8 cellular contexts compared by ENCODE assay signal in genomic region chr19:2820112-2820702, GRCh38. TPM values are rescaled to one million over a fixed set of nuclear protein-coding genes. Genes with fewer than 3 reads are reported as not detected.
DNase-seq lines count a peak whose midpoint lies in the region; ATAC-seq and TF ChIP-seq lines count a peak whose summit lies in the region.

No MANE protein-coding gene starts in this region.

- H3K36me3 ChIP-seq in OCI-LY3 (replicated peaks; ENCODE audit: low read depth, low read length) (peaks cover 19% of the 10 kb centered on the region), duodenal mucosa (ENCODE audit: control insufficient read depth in 1 of 2, insufficient read depth in 2 of 2, low read length in 2 of 2) (peaks cover 0 to 6% of the 10 kb centered on the region in 2 donors), muscle layer of colon (ENCODE audit: insufficient read depth, low read length) (no peaks in the 10 kb centered on the region)

- H3K9ac ChIP-seq in OCI-LY3 (ENCODE audit: low read length), result peak overlapping the region; percentile 70
- peak overlapping the region; percentile 62 to 79 for H3K9ac ChIP-seq in duodenal mucosa (ENCODE audit: low read depth in 1 of 2, low read length in 2 of 2)
- H3K9ac ChIP-seq in muscle layer of colon (ENCODE audit: low read length), result peak overlapping the region; percentile 33

- no peak overlapping the region for H3K27ac ChIP-seq in CD4-positive, alpha-beta T cell (ENCODE audit: low read depth, low read length)
- H3K27ac ChIP-seq in OCI-LY3 (ENCODE audit: low read length), result no peak overlapping the region
- H3K27ac ChIP-seq in duodenal mucosa (ENCODE audit: low read depth, low read length), result no peak overlapping the region
- peak overlapping the region; percentile 63 for H3K27ac ChIP-seq in muscle layer of colon (ENCODE audit: low read depth, low read length)

- TF ChIP-seq CTCF in CD4-positive, alpha-beta T cell (IDR thresholded peaks at IDR 0.05), result no peak
- no peak for TF ChIP-seq CTCF in OCI-LY3 (IDR thresholded peaks at IDR 0.05; ENCODE audit: low read depth, low read length)

- H3K9me3 Mint-ChIP-seq in CD4-positive, alpha-beta T cell, result no peaks in the 10 kb centered on the region

- DNase-seq in CD4-positive, alpha-beta T cell, result no peak
- DNase-seq in GDM1 (lab: John Stamatoyannopoulos, UW), result no peak
- no peak for DNase-seq in central memory CD4-positive, alpha-beta T cell
- DNase-seq in ureter (ENCODE audit: low spot score), result no peak

- no peaks in the 10 kb centered on the region for H3K27me3 Mint-ChIP-seq in CD4-positive, alpha-beta T cell

- peak overlapping the region; percentile 88 for H3K4me3 ChIP-seq in OCI-LY3 (ENCODE audit: low read length)
- peak overlapping the region; percentile 86 to 90 for H3K4me3 ChIP-seq in duodenal mucosa (ENCODE audit: low read depth in 1 of 2, low read length in 2 of 2)
- H3K4me3 ChIP-seq in muscle layer of colon (ENCODE audit: low read depth in 1 of 2, low read length in 2 of 2), result peak overlapping the region; percentile 85

- peaks cover 4% of the 10 kb centered on the region for H3K79me2 ChIP-seq in OCI-LY3 (ENCODE audit: low read length)

- H3K4me2 ChIP-seq in OCI-LY3 (ENCODE audit: low read length), result peak overlapping the region; percentile 99

- intact Hi-C loops in CD4-positive, alpha-beta T cell (cut with DNase I, micrococcal nuclease), result loop anchor here (2.0 kb wide), 2 partner anchors 19 to 21 kb away; partner anchors contain the start of gene ZNF555 (in 1 of the 2)

- H2AFZ ChIP-seq in OCI-LY3 (ENCODE audit: low read depth, low read length), result peak overlapping the region; percentile 40

- CTCF ChIA-PET in CD4-positive, alpha-beta T cell (lab: Charles Lee), result interaction anchor here (0.7 to 2.3 kb wide), 6 partner anchors 21 to 131 kb away, joined by 3 to 11 read pairs (median 4); partner anchors contain the start of genes SGTA, THOP1 and ZNF555

- H3K4me3 Mint-ChIP-seq in CD4-positive, alpha-beta T cell, result peak overlapping the region; percentile 84

- H3K27ac Mint-ChIP-seq in CD4-positive, alpha-beta T cell, result no peak overlapping the region

- no peaks in the 10 kb centered on the region for H4K20me1 ChIP-seq in OCI-LY3 (ENCODE audit: insufficient read depth, low read length)

- H3K4me1 Mint-ChIP-seq in CD4-positive, alpha-beta T cell (ENCODE audit: low read depth), result peaks cover 8% of the 10 kb centered on the region

- H3K9me3 ChIP-seq in CD4-positive, alpha-beta T cell (ENCODE audit: control insufficient read depth, low read length), result no peaks in the 10 kb centered on the region
- no peaks in the 10 kb centered on the region for H3K9me3 ChIP-seq in OCI-LY3 (ENCODE audit: insufficient read depth, low read length)
- no peaks in the 10 kb centered on the region for H3K9me3 ChIP-seq in duodenal mucosa (ENCODE audit: control insufficient read depth in 1 of 2, low read length in 2 of 2)
- no peaks in the 10 kb centered on the region for H3K9me3 ChIP-seq in muscle layer of colon (ENCODE audit: low read length)

- H3K4me1 ChIP-seq in OCI-LY3 (ENCODE audit: low read length), result peaks cover 3% of the 10 kb centered on the region; the same call in 1 of the 2 replicates
- H3K4me1 ChIP-seq in duodenal mucosa (ENCODE audit: control insufficient read depth in 1 of 2, insufficient read depth in 2 of 2, low read length in 2 of 2), result peaks cover 5 to 6% of the 10 kb centered on the region in 2 donors
- no peaks in the 10 kb centered on the region for H3K4me1 ChIP-seq in muscle layer of colon (ENCODE audit: insufficient read depth, low read length)

- peak; percentile 5 for ATAC-seq in CD4-positive, alpha-beta T cell (ENCODE audit: poor library complexity)
- ATAC-seq in GM21717 (IDR thresholded peaks at IDR 0.05; ENCODE audit: unreplicated experiment), result peak; percentile 16

- peaks cover 6% of the 10 kb centered on the region for H3K36me3 Mint-ChIP-seq in CD4-positive, alpha-beta T cell (ENCODE audit: low read depth)

- H3K27me3 ChIP-seq in CD4-positive, alpha-beta T cell (ENCODE audit: control insufficient read depth, insufficient read depth, low read length), result no peaks in the 10 kb centered on the region
- no peaks in the 10 kb centered on the region for H3K27me3 ChIP-seq in OCI-LY3 (ENCODE audit: low read depth, low read length)
- H3K27me3 ChIP-seq in duodenal mucosa (ENCODE audit: control insufficient read depth in 1 of 2, insufficient read depth in 2 of 2, low read length in 2 of 2), result no peaks in the 10 kb centered on the region
- no peaks in the 10 kb centered on the region for H3K27me3 ChIP-seq in muscle layer of colon (ENCODE audit: control insufficient read depth in 1 of 2, insufficient read depth in 2 of 2, low read length in 2 of 2)

- POLR2A ChIA-PET in CD4-positive, alpha-beta T cell (lab: Charles Lee), result interaction anchor here (2.3 kb wide), 1 partner anchor 21 kb away, joined by 12 read pairs; the partner anchor contains the start of gene ZNF555

RNA-seq across cellular contexts. Expression of gene ZNF554, which starts 0.5 kb away (rescaled TPM):
- total RNA-seq in CD4-positive, alpha-beta T cell, result 1 to 10 TPM; 3.5 to 3.6 TPM
- 6.1 TPM for total RNA-seq in ureter

RNA-seq across cellular contexts. Expression of gene ZNF555, which starts 21.1 kb away (rescaled TPM):
- total RNA-seq in CD4-positive, alpha-beta T cell, result 1 to 10 TPM; 2.3 to 2.4 TPM
- 7.8 TPM for total RNA-seq in ureter

RNA-seq across cellular contexts. Expression of gene THOP1, which starts 34.9 kb away (rescaled TPM):
- 10 to 100 TPM; 26.6 to 27.3 TPM for total RNA-seq in CD4-positive, alpha-beta T cell
- total RNA-seq in ureter, result 45.2 TPM

RNA-seq across cellular contexts. Expression of gene SGTA, which starts 37.1 kb away (rescaled TPM):
- total RNA-seq in CD4-positive, alpha-beta T cell, result 10 to 100 TPM; 28.3 to 29.7 TPM
- total RNA-seq in ureter, result 45.7 TPM

RNA-seq across cellular contexts. Expression of gene ZNF556, which starts 46.9 kb away (rescaled TPM):
- total RNA-seq in CD4-positive, alpha-beta T cell, result not detected
- total RNA-seq in ureter, result not detected
